ENCODE assay signal across 1 cellular context in the genomic region with DNA sequence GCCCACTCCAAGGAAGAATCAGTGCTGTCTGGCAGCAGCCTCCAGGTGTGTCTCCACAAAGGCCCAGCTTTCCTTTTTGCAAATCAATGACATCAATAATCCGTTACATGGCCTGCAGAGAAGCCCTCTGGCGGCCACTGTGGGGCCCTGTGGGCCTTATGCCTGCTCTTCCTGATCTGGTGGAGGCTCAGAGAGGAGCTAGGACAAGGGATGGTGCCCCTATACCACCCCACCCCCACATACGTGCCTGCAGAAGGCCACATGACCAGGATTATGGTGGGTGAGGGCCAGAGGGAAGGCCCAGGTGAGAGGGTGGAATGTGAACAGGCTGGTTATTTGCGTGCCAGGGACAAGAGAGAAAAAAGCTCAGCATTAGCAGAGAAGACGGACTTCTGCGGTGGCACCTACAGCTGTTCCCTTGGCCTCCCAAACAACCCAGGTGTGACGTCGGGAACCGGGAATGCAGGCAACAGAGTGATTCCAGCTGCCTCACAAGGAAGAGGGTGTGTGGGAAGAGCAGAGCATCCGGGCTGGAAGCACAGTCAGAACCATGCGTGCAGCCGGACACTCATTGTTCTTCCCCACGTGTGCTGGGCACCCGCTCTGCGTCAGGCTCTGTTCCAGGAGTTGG.
A peak's percentile ranks its signal among the peaks of the same experiment; 100 is the strongest.
TF ChIP-seq lines count a peak whose summit lies in the region.

No MANE protein-coding gene starts in this region.

TF ChIP-seq in IMR-90, 13 proteins besides CTCF, POLR2A, EP300 and RAD21 (continued from another document):
- TF ChIP-seq MAZ (IDR thresholded peaks at IDR 0.05; ENCODE audit: borderline replicate concordance, low read depth, low read length) (no peak), CEBPB (IDR thresholded peaks at IDR 0.05; ENCODE audit: low read depth, low read length) (no peak), RFX5 (IDR thresholded peaks at IDR 0.05; ENCODE audit: low read depth, low read length) (no peak), FOS (IDR thresholded peaks at IDR 0.05; ENCODE audit: low read depth, low read length) (no peak), NFE2L2 (IDR thresholded peaks at IDR 0.05; ENCODE audit: low read depth, low read length) (no peak), SMC3 (IDR thresholded peaks at IDR 0.05; ENCODE audit: low read depth, low read length) (peak; percentile 16; the same call in 1 of the 2 replicates)
- TF ChIP-seq, protein P1, sequence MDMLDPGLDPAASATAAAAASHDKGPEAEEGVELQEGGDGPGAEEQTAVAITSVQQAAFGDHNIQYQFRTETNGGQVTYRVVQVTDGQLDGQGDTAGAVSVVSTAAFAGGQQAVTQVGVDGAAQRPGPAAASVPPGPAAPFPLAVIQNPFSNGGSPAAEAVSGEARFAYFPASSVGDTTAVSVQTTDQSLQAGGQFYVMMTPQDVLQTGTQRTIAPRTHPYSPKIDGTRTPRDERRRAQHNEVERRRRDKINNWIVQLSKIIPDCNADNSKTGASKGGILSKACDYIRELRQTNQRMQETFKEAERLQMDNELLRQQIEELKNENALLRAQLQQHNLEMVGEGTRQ (IDR thresholded peaks at IDR 0.05; ENCODE audit: low read depth, low read length): no peak
